ENCODE assay signal across 23 cellular contexts in the genomic region with DNA sequence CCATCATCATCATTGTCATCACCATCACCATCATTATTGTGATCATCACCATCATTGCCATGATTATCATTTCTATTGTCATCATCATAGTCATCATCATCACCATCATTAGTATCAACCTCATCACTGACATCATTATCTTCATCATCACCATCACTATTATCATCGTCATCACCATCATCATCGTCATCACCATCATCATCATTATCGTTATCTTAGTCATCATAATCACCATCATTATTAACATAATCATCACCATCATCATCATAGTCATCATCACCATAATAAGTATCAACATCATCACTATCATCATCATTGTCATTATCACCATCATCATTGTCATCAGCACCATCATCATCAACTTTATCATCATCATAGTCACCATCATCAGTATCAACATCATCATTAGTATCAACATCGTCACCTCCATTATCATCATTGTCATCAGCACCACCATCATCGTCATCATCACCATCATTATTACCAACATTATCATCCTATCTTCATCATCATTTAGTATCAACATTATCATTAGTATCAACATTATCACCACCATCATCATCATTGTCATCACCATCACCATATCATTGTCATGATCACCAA.
DNase-seq lines count a peak whose midpoint lies in the region; ATAC-seq, FAIRE-seq and TF ChIP-seq lines count a peak whose summit lies in the region.
"Had no signal": no experiment of that assay in that cellular context is flagged by ENCODE, and none has a peak within 500 bp of the region (broad histone marks: within the 10 kb centered on the region; RNA-seq: fewer than 3 reads in every experiment).

No MANE protein-coding gene starts in this region.

- H3K9me1 ChIP-seq in K562 (ENCODE audit: control insufficient read depth, insufficient read depth, low read length) = no peaks in the 10 kb centered on the region

- TF ChIP-seq EP300 in HepG2 (IDR thresholded peaks at IDR 0.05; ENCODE audit: low read depth in 2 of 2, low read length in 2 of 2) = no peak
- no peak for TF ChIP-seq EP300 in HepG2 (CRISPR knock-in tag; IDR thresholded peaks at IDR 0.05; ENCODE audit: borderline replicate concordance)
- no peak for TF ChIP-seq EP300 in K562 (IDR thresholded peaks at IDR 0.05; ENCODE audit: low read length)

- H3K4me1 ChIP-seq in HepG2 (ENCODE audit: insufficient read depth, low read length) (no peaks in the 10 kb centered on the region), right lobe of liver (no peaks in the 10 kb centered on the region), HEK293 (ENCODE audit: control insufficient read depth, insufficient read depth, low read length) (no peaks in the 10 kb centered on the region), K562 (replicated peaks in 1 of 2; ENCODE audit: control insufficient read depth in 2 of 2, insufficient read depth in 2 of 2, low read length in 2 of 2) (no peaks in the 10 kb centered on the region)
- H3K4me1 ChIP-seq: Caco-2 had no signal

- H3K27ac Mint-ChIP-seq in activated T-cell treated with anti-CD3 and anti-CD28 coated beads, Interleukin-2, amount 50 U/mL, for 24 hours = no peak overlapping the region
- H3K27ac Mint-ChIP-seq: B cell; CD4-positive, CD25-positive, alpha-beta regulatory T cell; CD8-positive, alpha-beta T cell; GM23338 had no signal

- H3K4me3 ChIP-seq in HepG2 (replicated peaks in 1 of 3; ENCODE audit: insufficient read depth in 1 of 3, low read depth in 2 of 3, low read length in 3 of 3) = no peak overlapping the region
- no peak overlapping the region for H3K4me3 ChIP-seq in right lobe of liver
- no peak overlapping the region for H3K4me3 ChIP-seq in HEK293 (ENCODE audit: low read depth, low read length)
- H3K4me3 ChIP-seq in K562 = no peak overlapping the region
- H3K4me3 ChIP-seq: BLaER1, GM12878, GM23338 had no signal

- H3K79me2 ChIP-seq in HepG2 (ENCODE audit: insufficient read depth, low read length) (no peaks in the 10 kb centered on the region), K562 (ENCODE audit: control insufficient read depth, insufficient read depth, low read length) (no peaks in the 10 kb centered on the region)

- TF ChIP-seq CTCF in HepG2 (CRISPR knock-in tag; IDR thresholded peaks at IDR 0.05) = no peak
- no peak for TF ChIP-seq CTCF in right lobe of liver (IDR thresholded peaks at IDR 0.05)
- no peak for TF ChIP-seq CTCF in HEK293 (tag by site-specific recombination; IDR thresholded peaks at IDR 0.05)
- TF ChIP-seq CTCF in K562 (IDR thresholded peaks at IDR 0.05 in 2 of 3, conservative IDR thresholded peaks at IDR 0.05 in 1 of 3; ENCODE audit: insufficient read depth in 2 of 3, low read depth in 1 of 3, low read length in 3 of 3) = no peak
- no peak for TF ChIP-seq CTCF in GM10266 (IDR thresholded peaks at IDR 0.05; ENCODE audit: control insufficient read depth, insufficient read depth, low read depth, missing control alignments)

- H3K4me2 ChIP-seq in HepG2 (ENCODE audit: low read depth, low read length) = no peak overlapping the region
- H3K4me2 ChIP-seq in K562 (ENCODE audit: insufficient read depth, low read length) = no peak overlapping the region
- H3K4me2 ChIP-seq: BLaER1, GM23338 had no signal

- no peaks in the 10 kb centered on the region for H3K4me1 Mint-ChIP-seq in activated T-cell treated with anti-CD3 and anti-CD28 coated beads, Interleukin-2, amount 50 U/mL, for 24 hours (ENCODE audit: low read depth)
- H3K4me1 Mint-ChIP-seq: CD4-positive, CD25-positive, alpha-beta regulatory T cell had no signal

- no peak overlapping the region for H3K9ac ChIP-seq in HepG2 (ENCODE audit: insufficient read depth, low read depth, low read length)
- no peak overlapping the region for H3K9ac ChIP-seq in K562 (ENCODE audit: insufficient read depth in 1 of 2, low read depth in 2 of 2, low read length in 2 of 2)
- H3K9ac ChIP-seq: BLaER1 had no signal

- ATAC-seq in HepG2 (no peak), right lobe of liver (no peak), K562 (no peak)
- ATAC-seq: CD8-positive, alpha-beta T cell; GM12878; GM23338 had no signal

- H3K36me3 ChIP-seq in HepG2 (replicated peaks in 1 of 2; ENCODE audit: control insufficient read depth in 1 of 2, insufficient read depth in 2 of 2, low read length in 2 of 2) (no peaks in the 10 kb centered on the region), right lobe of liver (no peaks in the 10 kb centered on the region), HEK293 (ENCODE audit: control insufficient read depth in 2 of 2, insufficient read depth in 1 of 2, low read length in 2 of 2) (no peaks in the 10 kb centered on the region), K562 (ENCODE audit: control insufficient read depth, insufficient read depth, low read length) (no peaks in the 10 kb centered on the region)
- H3K36me3 ChIP-seq: BLaER1 had no signal

- no peak for DNase-seq in HepG2 (ENCODE audit: low spot score)
- DNase-seq in right lobe of liver = no peak
- no peak for DNase-seq in K562 (ENCODE audit: extremely low read depth in 1 of 4, low spot score in 3 of 4)
- DNase-seq in activated T-cell treated with anti-CD3 and anti-CD28 coated beads, Interleukin-2, amount 50 U/mL, for 24 hours = no peak
- DNase-seq in GM10266 (ENCODE audit: extremely low spot score) = no peak
- no peak for DNase-seq in NCI-H748 treated with DMSO at 0.1 percent for 48 hours (lab: John Stamatoyannopoulos, UW)
- DNase-seq: Caco-2; CD4-positive, CD25-positive, alpha-beta regulatory T cell; CD8-positive, alpha-beta T cell; DMS153; DND-41; H7; HCEC 1CT had no signal

- H3K27ac ChIP-seq in HepG2 (ENCODE audit: extremely low read length, insufficient read depth, low read length) = no peak overlapping the region
- no peak overlapping the region for H3K27ac ChIP-seq in right lobe of liver
- no peak overlapping the region for H3K27ac ChIP-seq in HEK293 (ENCODE audit: extremely low read depth, low read depth, low read length)
- no peak overlapping the region for H3K27ac ChIP-seq in K562 (ENCODE audit: extremely low read depth, low read depth, low read length)
- H3K27ac ChIP-seq: 22Rv1, BLaER1, C4-2B had no signal

- H3K27me3 Mint-ChIP-seq in activated T-cell treated with anti-CD3 and anti-CD28 coated beads, Interleukin-2, amount 50 U/mL, for 24 hours = peaks cover 8% of the 10 kb centered on the region
- H3K27me3 Mint-ChIP-seq: B cell; CD4-positive, CD25-positive, alpha-beta regulatory T cell had no signal

- POLR2A ChIA-PET in HepG2 (lab: Yijun Ruan, JAX) = no interaction called here
- POLR2A ChIA-PET in HEK293 (lab: Yijun Ruan, JAX) = no interaction called here
- POLR2A ChIA-PET in K562 (lab: Yijun Ruan, JAX) = no interaction called here

- BruUV-seq in HepG2 (replicated peaks; lab: Mats Ljungman, UMichigan) = no TSS peak
- BruUV-seq in K562 (replicated peaks; lab: Mats Ljungman, UMichigan) = no TSS peak

- 11% methylated on average over 5 of the region's 5 CpGs for WGBS in HepG2 (ENCODE audit: low lambda C conversion rate)
- WGBS in right lobe of liver (ENCODE audit: insufficient coverage, low coverage, low lambda C conversion rate, missing lambda C conversion rate) = 88% methylated on average over 5 of the region's 5 CpGs
- WGBS in K562 (ENCODE audit: insufficient coverage, low coverage, missing lambda C conversion rate) = 0% methylated on average over 5 of the region's 5 CpGs

- in situ Hi-C loops in HepG2 (cut with HindIII; ENCODE audit: extremely low pct_ligation_motif_present, low pct_unique_long_range_greater_than_20kb) = no loop called here
- in situ Hi-C loops in K562 (cut with MboI) = no loop called here

- H3K27me3 ChIP-seq in HepG2 (ENCODE audit: control insufficient read depth in 1 of 2, insufficient read depth in 2 of 2, low read length in 2 of 2) = no peaks in the 10 kb centered on the region; a peak in 1 of 5 replicates
- no peaks in the 10 kb centered on the region for H3K27me3 ChIP-seq in right lobe of liver
- no peaks in the 10 kb centered on the region for H3K27me3 ChIP-seq in K562 (ENCODE audit: control insufficient read depth in 2 of 2, insufficient read depth in 2 of 2, low read length in 2 of 2)
- H3K27me3 ChIP-seq: BLaER1 had no signal

- TF ChIP-seq POLR2A in HepG2 (IDR thresholded peaks at IDR 0.05; ENCODE audit: insufficient read depth in 1 of 2, low read depth in 2 of 2, low read length in 2 of 2) (no peak), right lobe of liver (IDR thresholded peaks at IDR 0.05) (no peak), K562 (conservative IDR thresholded peaks at IDR 0.05) (no peak)

- CTCF ChIA-PET in HepG2 (lab: Yijun Ruan, JAX; ENCODE audit: low intra/inter-chr PET ratio, low total read pairs) = no interaction called here
- CTCF ChIA-PET in HEK293 (lab: Yijun Ruan, JAX) = no interaction called here
- CTCF ChIA-PET in K562 (lab: Yijun Ruan, JAX; ENCODE audit: low intra/inter-chr PET ratio) = no interaction called here

- intact Hi-C loops in HepG2 (cut with micrococcal nuclease; ENCODE audit: unreplicated experiment) = no loop called here
- intact Hi-C loops in right lobe of liver (cut with DNase I) = no loop called here
- intact Hi-C loops in K562 (cut with micrococcal nuclease) = no loop called here

- no peak overlapping the region for H3K4me3 Mint-ChIP-seq in activated T-cell treated with anti-CD3 and anti-CD28 coated beads, Interleukin-2, amount 50 U/mL, for 24 hours
- H3K4me3 Mint-ChIP-seq: B cell; CD4-positive, CD25-positive, alpha-beta regulatory T cell; CD8-positive, alpha-beta T cell; GM23338 had no signal

- H2AFZ ChIP-seq in HepG2 (ENCODE audit: low read length) (no peak overlapping the region), K562 (ENCODE audit: low read depth, low read length) (no peak overlapping the region)
- H2AFZ ChIP-seq: GM23338 had no signal

- H3K36me3 Mint-ChIP-seq in activated T-cell treated with anti-CD3 and anti-CD28 coated beads, Interleukin-2, amount 50 U/mL, for 24 hours (ENCODE audit: low read depth) = no peaks in the 10 kb centered on the region
- H3K36me3 Mint-ChIP-seq: CD4-positive, CD25-positive, alpha-beta regulatory T cell; CD8-positive, alpha-beta T cell had no signal

- no peak for TF ChIP-seq RAD21 in HepG2 (CRISPR knock-in tag; IDR thresholded peaks at IDR 0.05)
- no peak for TF ChIP-seq RAD21 in K562 (CRISPR knock-in tag; conservative IDR thresholded peaks at IDR 0.05 in 1 of 2, IDR thresholded peaks at IDR 0.05 in 1 of 2)

- no peaks in the 10 kb centered on the region for H4K20me1 ChIP-seq in HepG2 (ENCODE audit: insufficient read depth, low read length)
- H4K20me1 ChIP-seq in K562 (replicated peaks; ENCODE audit: control insufficient read depth, insufficient read depth, low read length) = no peaks in the 10 kb centered on the region
- H4K20me1 ChIP-seq: BLaER1 had no signal

- peaks cover 7% of the 10 kb centered on the region for H3K9me3 ChIP-seq in HepG2 (ENCODE audit: low read length)
- no peaks in the 10 kb centered on the region for H3K9me3 ChIP-seq in right lobe of liver
- H3K9me3 ChIP-seq in HEK293 (ENCODE audit: control insufficient read depth, insufficient read depth, low read depth, low read length) = no peaks in the 10 kb centered on the region
- no peaks in the 10 kb centered on the region for H3K9me3 ChIP-seq in K562 (replicated peaks; ENCODE audit: control insufficient read depth, insufficient read depth, low read depth, low read length)

- no peaks in the 10 kb centered on the region for H3K9me3 Mint-ChIP-seq in activated T-cell treated with anti-CD3 and anti-CD28 coated beads, Interleukin-2, amount 50 U/mL, for 24 hours
- H3K9me3 Mint-ChIP-seq: CD8-positive, alpha-beta T cell; GM23338 had no signal

- FAIRE-seq in HepG2 (lab: Jason Lieb, UNC) (no peak), K562 (lab: Jason Lieb, UNC) (no peak)
- FAIRE-seq: A204.1, G401.6, GM19239 had no signal

TF ChIP-seq in K562, 482 proteins besides CTCF, POLR2A, EP300 and RAD21 (continues in another document):
- no peak for TF ChIP-seq HDGF (IDR thresholded peaks at IDR 0.05)
